ENCODE assay signal across 9 cellular contexts in the genomic region with DNA sequence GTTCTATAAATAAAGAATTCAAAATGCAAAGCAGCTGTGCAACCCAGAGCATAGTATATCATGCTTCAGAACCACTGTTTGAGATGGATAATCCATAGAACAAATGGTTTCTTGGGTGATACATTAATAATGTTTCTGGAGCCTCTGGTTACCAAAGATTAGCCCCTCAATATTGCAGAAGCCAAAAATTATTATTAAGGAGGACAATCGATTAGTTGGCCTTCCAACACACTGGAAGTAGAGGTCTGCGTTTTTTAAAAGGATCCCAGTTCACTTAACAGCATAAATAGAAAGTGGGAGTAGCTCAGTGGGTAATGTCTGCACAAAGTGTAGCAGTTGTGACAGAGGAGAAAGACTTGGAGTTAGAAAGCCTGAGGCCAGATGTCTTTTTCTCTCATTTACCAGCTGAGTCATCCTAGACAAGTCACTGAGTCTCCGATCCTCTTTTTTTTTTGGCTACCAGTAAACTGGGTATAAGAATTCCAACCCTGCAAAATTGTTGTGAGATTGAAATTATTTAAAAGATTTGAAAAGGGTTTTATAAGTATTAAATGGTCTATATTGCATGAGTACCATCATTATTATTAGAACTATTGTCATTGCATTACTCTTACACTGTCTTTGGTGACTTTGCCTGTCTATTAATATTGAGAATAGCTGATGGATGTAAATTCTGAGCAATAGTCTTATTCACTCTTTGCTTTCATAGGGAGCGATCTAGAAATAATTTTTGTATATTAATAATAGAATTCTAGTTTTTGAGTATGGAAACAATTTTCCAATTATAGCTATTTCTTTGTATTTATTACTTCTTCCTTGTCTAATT.
DNase-seq lines count a peak whose midpoint lies in the region; ATAC-seq and TF ChIP-seq lines count a peak whose summit lies in the region.
"Had no signal": no experiment of that assay in that cellular context is flagged by ENCODE, and none has a peak within 500 bp of the region (broad histone marks: within the 10 kb centered on the region; RNA-seq: fewer than 3 reads in every experiment).

No MANE protein-coding gene starts in this region.

- POLR2A ChIA-PET in HEK293 (lab: Yijun Ruan, JAX), result interaction anchor here (1.1 kb wide), 1 partner anchor 72 kb away, joined by 3 read pairs; no protein-coding TSS in a partner anchor

- H3K4me3 ChIP-seq in HEK293 (ENCODE audit: low read depth, low read length) (no peak overlapping the region), epithelial cell of esophagus (ENCODE audit: low read length) (no peak overlapping the region), spleen (no peak overlapping the region), H7 (ENCODE audit: insufficient read depth, low read depth, low read length) (no peak overlapping the region)
- H3K4me3 ChIP-seq: right lobe of liver had no signal

- H3K36me3 ChIP-seq in HEK293 (ENCODE audit: control insufficient read depth in 2 of 2, insufficient read depth in 1 of 2, low read length in 2 of 2) (no peaks in the 10 kb centered on the region), spleen (peaks cover 0 to 17% (median 0%) of the 10 kb centered on the region in 6 donors), H7 (replicated peaks; ENCODE audit: control insufficient read depth, insufficient read depth, low read length) (no peaks in the 10 kb centered on the region)
- H3K36me3 ChIP-seq: right lobe of liver had no signal

- no peak for TF ChIP-seq POLR2A in spleen (IDR thresholded peaks at IDR 0.05)

- H3K27me3 ChIP-seq in spleen (replicated peaks in 1 of 7) (no peaks in the 10 kb centered on the region), H7 (ENCODE audit: control insufficient read depth, insufficient read depth, low read length) (no peaks in the 10 kb centered on the region)
- H3K27me3 ChIP-seq: right lobe of liver had no signal

- 53 to 72% (median 64%) methylated on average over 4 of the region's 4 CpGs for WGBS in spleen, 5 donors

- ATAC-seq in GM18498 (IDR thresholded peaks at IDR 0.05; ENCODE audit: unreplicated experiment), result peak; percentile 86

- intact Hi-C loops in spleen (cut with DNase I; ENCODE audit: low total_unique reads), result no loop called here

- H3K9me3 ChIP-seq in HEK293 (ENCODE audit: control insufficient read depth, insufficient read depth, low read depth, low read length) (no peaks in the 10 kb centered on the region), spleen (peaks cover 0 to 11% (median 0%) of the 10 kb centered on the region in 8 donors)
- H3K9me3 ChIP-seq: right lobe of liver had no signal

- CTCF ChIA-PET in HEK293 (lab: Yijun Ruan, JAX), result interaction anchor here (0.6 to 1.3 kb wide), 3 partner anchors 73 to 463 kb away, joined by 3 read pairs; no protein-coding TSS in a partner anchor

- H3K4me1 ChIP-seq in HEK293 (ENCODE audit: control insufficient read depth, insufficient read depth, low read length) (peaks cover 21% of the 10 kb centered on the region), spleen (peaks cover 6 to 60% (median 39%) of the 10 kb centered on the region in 6 donors)

- no peak for TF ChIP-seq CTCF in HEK293 (tag by site-specific recombination; IDR thresholded peaks at IDR 0.05)
- no peak for TF ChIP-seq CTCF in epithelial cell of esophagus (IDR thresholded peaks at IDR 0.05; ENCODE audit: insufficient read depth, low read depth, low read length, missing control alignments)
- TF ChIP-seq CTCF in spleen (IDR thresholded peaks at IDR 0.05 in 8 of 11, conservative IDR thresholded peaks at IDR 0.05 in 3 of 11), result no peak

- peak; percentile 8 for DNase-seq in NCI-H2227 (lab: John Stamatoyannopoulos, UW; ENCODE audit: unreplicated experiment)
- DNase-seq in epithelial cell of esophagus (ENCODE audit: low read depth), result peak; percentile 85
- DNase-seq in spleen, result no peak
- no peak for DNase-seq in H7
- no peak for DNase-seq in activated CD8-positive, alpha-beta memory T cell treated with anti-CD3 and anti-CD28 coated beads, Interleukin-2, amount 50 U/mL, for 48 hours
- no peak for DNase-seq in mesenteric fat pad (ENCODE audit: low spot score)
- DNase-seq: right lobe of liver had no signal

- peak overlapping the region; percentile 47 for H3K27ac ChIP-seq in HEK293 (ENCODE audit: extremely low read depth, low read depth, low read length)
- H3K27ac ChIP-seq in spleen, result peak overlapping the region in 5 of 8 donors; percentile 31 to 53 (median 51)
- H3K27ac ChIP-seq: right lobe of liver had no signal

TF ChIP-seq in HEK293, 187 proteins besides CTCF, POLR2A, EP300 and RAD21:
- TF ChIP-seq ZBTB17 (tag by site-specific recombination; IDR thresholded peaks at IDR 0.05), result peak; percentile 76
- TF ChIP-seq ZFP69B (tag by site-specific recombination; IDR thresholded peaks at IDR 0.05), result no peak
- peak; percentile 68 for TF ChIP-seq PRDM1 (tag by site-specific recombination; IDR thresholded peaks at IDR 0.05)
- no peak for TF ChIP-seq RBAK (tag by site-specific recombination; IDR thresholded peaks at IDR 0.05)
- peak; percentile 54 for TF ChIP-seq ZNF335 (tag by site-specific recombination; conservative IDR thresholded peaks at IDR 0.05)
TF ChIP-seq in HEK293: peak in this region for 3.

Comparison
In these comparisons a context has a peak if more than half of its experiments do, and no peak if none do; other contexts are left out.
1. DNase-seq: peak in NCI-H2227 (single experiment) and epithelial cell of esophagus (single experiment); none in spleen (single experiment), H7 (single experiment), activated CD8-positive, alpha-beta memory T cell treated with anti-CD3 and anti-CD28 coated beads, Interleukin-2, amount 50 U/mL, for 48 hours (single experiment) and mesenteric fat pad (single experiment).